Comparison of ENCODE assay signal across 1 cellular context in the genomic region with DNA sequence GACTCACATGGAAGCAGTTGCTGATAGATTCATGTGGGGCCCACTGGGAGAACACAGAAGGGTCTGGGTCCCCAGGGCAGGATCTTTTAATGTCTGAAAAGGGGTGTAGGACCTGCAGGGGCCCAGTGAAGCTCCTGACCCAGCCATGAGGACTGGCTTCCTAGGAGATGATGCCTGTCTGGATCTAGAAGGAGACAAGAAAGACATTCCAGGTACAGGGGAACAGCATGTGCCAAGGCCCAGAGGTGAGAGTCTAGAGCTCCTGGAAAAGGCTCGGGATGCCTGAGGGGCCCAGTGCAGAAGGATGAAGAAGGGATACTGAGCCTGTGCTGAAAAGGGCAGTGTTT.
TF ChIP-seq lines count a peak whose summit lies in the region.

No MANE protein-coding gene starts in this region.

TF ChIP-seq in WTC11, 78 proteins besides CTCF, POLR2A, EP300 and RAD21:
- TF ChIP-seq ELF4 (CRISPR knock-in tag; IDR thresholded peaks at IDR 0.05; ENCODE audit: low read depth) (no peak), ATF1 (CRISPR knock-in tag; IDR thresholded peaks at IDR 0.05) (no peak), NR1H2 (CRISPR knock-in tag; IDR thresholded peaks at IDR 0.05) (no peak), ZBTB21 (CRISPR knock-in tag; IDR thresholded peaks at IDR 0.05; ENCODE audit: borderline replicate concordance) (no peak), ZNF671 (CRISPR knock-in tag; IDR thresholded peaks at IDR 0.05) (no peak), SMAD4 (CRISPR knock-in tag; IDR thresholded peaks at IDR 0.05) (no peak), TP53 (CRISPR knock-in tag; IDR thresholded peaks at IDR 0.05) (no peak), IRF2 (CRISPR knock-in tag; IDR thresholded peaks at IDR 0.05; ENCODE audit: borderline replicate concordance, low read depth) (no peak), HMGA2 (CRISPR knock-in tag; IDR thresholded peaks at IDR 0.05) (no peak), ZNF219 (CRISPR knock-in tag; IDR thresholded peaks at IDR 0.05; ENCODE audit: borderline replicate concordance) (no peak)
- TF ChIP-seq, protein P1, sequence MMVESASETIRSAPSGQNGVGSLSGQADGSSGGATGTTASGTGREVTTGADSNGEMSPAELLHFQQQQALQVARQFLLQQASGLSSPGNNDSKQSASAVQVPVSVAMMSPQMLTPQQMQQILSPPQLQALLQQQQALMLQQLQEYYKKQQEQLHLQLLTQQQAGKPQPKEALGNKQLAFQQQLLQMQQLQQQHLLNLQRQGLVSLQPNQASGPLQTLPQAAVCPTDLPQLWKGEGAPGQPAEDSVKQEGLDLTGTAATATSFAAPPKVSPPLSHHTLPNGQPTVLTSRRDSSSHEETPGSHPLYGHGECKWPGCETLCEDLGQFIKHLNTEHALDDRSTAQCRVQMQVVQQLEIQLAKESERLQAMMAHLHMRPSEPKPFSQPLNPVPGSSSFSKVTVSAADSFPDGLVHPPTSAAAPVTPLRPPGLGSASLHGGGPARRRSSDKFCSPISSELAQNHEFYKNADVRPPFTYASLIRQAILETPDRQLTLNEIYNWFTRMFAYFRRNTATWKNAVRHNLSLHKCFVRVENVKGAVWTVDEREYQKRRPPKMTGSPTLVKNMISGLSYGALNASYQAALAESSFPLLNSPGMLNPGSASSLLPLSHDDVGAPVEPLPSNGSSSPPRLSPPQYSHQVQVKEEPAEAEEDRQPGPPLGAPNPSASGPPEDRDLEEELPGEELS (CRISPR knock-in tag; IDR thresholded peaks at IDR 0.05), result no peak
- TF ChIP-seq, protein P2, sequence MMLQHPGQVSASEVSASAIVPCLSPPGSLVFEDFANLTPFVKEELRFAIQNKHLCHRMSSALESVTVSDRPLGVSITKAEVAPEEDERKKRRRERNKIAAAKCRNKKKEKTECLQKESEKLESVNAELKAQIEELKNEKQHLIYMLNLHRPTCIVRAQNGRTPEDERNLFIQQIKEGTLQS (CRISPR knock-in tag; conservative IDR thresholded peaks at IDR 0.05), result no peak
- TF ChIP-seq, protein P3, sequence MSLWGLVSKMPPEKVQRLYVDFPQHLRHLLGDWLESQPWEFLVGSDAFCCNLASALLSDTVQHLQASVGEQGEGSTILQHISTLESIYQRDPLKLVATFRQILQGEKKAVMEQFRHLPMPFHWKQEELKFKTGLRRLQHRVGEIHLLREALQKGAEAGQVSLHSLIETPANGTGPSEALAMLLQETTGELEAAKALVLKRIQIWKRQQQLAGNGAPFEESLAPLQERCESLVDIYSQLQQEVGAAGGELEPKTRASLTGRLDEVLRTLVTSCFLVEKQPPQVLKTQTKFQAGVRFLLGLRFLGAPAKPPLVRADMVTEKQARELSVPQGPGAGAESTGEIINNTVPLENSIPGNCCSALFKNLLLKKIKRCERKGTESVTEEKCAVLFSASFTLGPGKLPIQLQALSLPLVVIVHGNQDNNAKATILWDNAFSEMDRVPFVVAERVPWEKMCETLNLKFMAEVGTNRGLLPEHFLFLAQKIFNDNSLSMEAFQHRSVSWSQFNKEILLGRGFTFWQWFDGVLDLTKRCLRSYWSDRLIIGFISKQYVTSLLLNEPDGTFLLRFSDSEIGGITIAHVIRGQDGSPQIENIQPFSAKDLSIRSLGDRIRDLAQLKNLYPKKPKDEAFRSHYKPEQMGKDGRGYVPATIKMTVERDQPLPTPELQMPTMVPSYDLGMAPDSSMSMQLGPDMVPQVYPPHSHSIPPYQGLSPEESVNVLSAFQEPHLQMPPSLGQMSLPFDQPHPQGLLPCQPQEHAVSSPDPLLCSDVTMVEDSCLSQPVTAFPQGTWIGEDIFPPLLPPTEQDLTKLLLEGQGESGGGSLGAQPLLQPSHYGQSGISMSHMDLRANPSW (CRISPR knock-in tag; conservative IDR thresholded peaks at IDR 0.05; ENCODE audit: low read depth), result no peak
TF ChIP-seq in WTC11: peak in this region for 0.
